ENCODE assay signal across 21 cellular contexts in the genomic region with DNA sequence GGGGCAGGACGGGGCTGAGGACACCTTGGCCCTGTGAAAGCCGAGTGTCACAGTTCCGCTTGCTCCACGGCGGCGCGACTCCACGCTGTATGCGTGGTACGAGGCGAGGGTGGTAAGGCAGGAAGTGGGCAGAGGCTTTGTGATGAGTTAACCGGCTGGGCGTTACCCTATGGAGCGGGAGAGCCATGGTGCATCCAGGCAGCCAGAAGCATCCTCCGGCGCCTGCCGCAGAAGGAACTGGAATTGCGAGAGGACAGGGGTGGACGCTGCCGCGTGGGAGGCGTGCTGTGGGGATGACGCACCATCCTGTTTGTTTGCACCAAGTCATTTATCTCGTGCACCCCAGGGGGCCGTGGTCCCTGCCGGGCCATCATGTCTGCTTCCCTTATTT.
"Had no signal": no experiment of that assay in that cellular context is flagged by ENCODE, and none has a peak within 500 bp of the region (broad histone marks: within the 10 kb centered on the region; RNA-seq: fewer than 3 reads in every experiment).

No MANE protein-coding gene starts in this region.

- H3K4me3 ChIP-seq: heart right ventricle, left ventricle myocardium inferior, right atrium auricular region, suprapubic skin, tibial nerve had no signal

- H3K27me3 ChIP-seq: right atrium auricular region, tibial nerve had no signal

- DNase-seq: activated B cell treated with CpG ODN at 0.5 μM for 24 hours; activated CD4-positive, alpha-beta T cell treated with anti-CD3 and anti-CD28 coated beads, Interleukin-2, amount 50 U/mL, for 1 hour; activated CD8-positive, alpha-beta T cell treated with anti-CD3 and anti-CD28 coated beads for 36 hours; activated gamma-delta T cell treated with Interleukin-2 at 50 U/mL for 16 hours; activated naive CD8-positive, alpha-beta T cell treated with anti-CD3 and anti-CD28 coated beads, Interleukin-2, amount 50 U/mL, for 24 hours; activated T-cell treated with anti-CD3 and anti-CD28 coated beads, Interleukin-2, amount 50 U/mL, for 4 hours; amygdala; caudate nucleus; endodermal cell; foreskin fibroblast; heart right ventricle; left ventricle myocardium inferior; naive B cell; stimulated activated naive CD4-positive, alpha-beta T cell; SW 1271; T-helper 2 cell had no signal

- H3K36me3 ChIP-seq: heart right ventricle, left ventricle myocardium inferior, right atrium auricular region, suprapubic skin, tibial nerve had no signal

- H3K4me1 ChIP-seq: heart right ventricle, left ventricle myocardium inferior, right atrium auricular region, suprapubic skin, tibial nerve had no signal

- ATAC-seq: activated CD8-positive, alpha-beta T cell treated with anti-CD3 and anti-CD28 coated beads for 36 hours; activated naive CD8-positive, alpha-beta T cell treated with anti-CD3 and anti-CD28 coated beads, Interleukin-2, amount 50 U/mL, for 24 hours; activated T-cell treated with anti-CD3 and anti-CD28 coated beads, Interleukin-2, amount 50 U/mL, for 4 hours; activated T-helper 17 cell treated with anti-CD3 and anti-CD28 coated beads, Interleukin-2, amount 50 U/mL, for 72 hours; esophagus mucosa; heart right ventricle had no signal

- H3K27ac ChIP-seq: heart right ventricle, left ventricle myocardium inferior, right atrium auricular region, suprapubic skin, tibial nerve had no signal

- H3K9me3 ChIP-seq: left ventricle myocardium inferior, right atrium auricular region, suprapubic skin, tibial nerve had no signal
